1 cellular context compared by ENCODE assay signal in genomic region chr13:49607761-49608160, GRCh38.
TF ChIP-seq lines count a peak whose summit lies in the region.

No MANE protein-coding gene starts in this region.

TF ChIP-seq in GM23338, 12 proteins besides CTCF, POLR2A, EP300 and RAD21 (continued from another document):
- TF ChIP-seq ZNF462 (CRISPR knock-in tag; IDR thresholded peaks at IDR 0.05) (no peak), NANOG (IDR thresholded peaks at IDR 0.05; ENCODE audit: borderline replicate concordance) (no peak), CREB1 (CRISPR knock-in tag; IDR thresholded peaks at IDR 0.05; ENCODE audit: low read depth) (no peak), ZNF331 (CRISPR knock-in tag; IDR thresholded peaks at IDR 0.05; ENCODE audit: low read depth) (no peak), JUNB (IDR thresholded peaks at IDR 0.05; ENCODE audit: unreplicated experiment) (no peak), EZH2 (IDR thresholded peaks at IDR 0.05; ENCODE audit: low read depth, unreplicated experiment) (no peak), STAT1 (IDR thresholded peaks at IDR 0.05; ENCODE audit: unreplicated experiment) (no peak), POLR2AphosphoS5 (IDR thresholded peaks at IDR 0.05; ENCODE audit: low read depth) (no peak)
- TF ChIP-seq, protein P1, sequence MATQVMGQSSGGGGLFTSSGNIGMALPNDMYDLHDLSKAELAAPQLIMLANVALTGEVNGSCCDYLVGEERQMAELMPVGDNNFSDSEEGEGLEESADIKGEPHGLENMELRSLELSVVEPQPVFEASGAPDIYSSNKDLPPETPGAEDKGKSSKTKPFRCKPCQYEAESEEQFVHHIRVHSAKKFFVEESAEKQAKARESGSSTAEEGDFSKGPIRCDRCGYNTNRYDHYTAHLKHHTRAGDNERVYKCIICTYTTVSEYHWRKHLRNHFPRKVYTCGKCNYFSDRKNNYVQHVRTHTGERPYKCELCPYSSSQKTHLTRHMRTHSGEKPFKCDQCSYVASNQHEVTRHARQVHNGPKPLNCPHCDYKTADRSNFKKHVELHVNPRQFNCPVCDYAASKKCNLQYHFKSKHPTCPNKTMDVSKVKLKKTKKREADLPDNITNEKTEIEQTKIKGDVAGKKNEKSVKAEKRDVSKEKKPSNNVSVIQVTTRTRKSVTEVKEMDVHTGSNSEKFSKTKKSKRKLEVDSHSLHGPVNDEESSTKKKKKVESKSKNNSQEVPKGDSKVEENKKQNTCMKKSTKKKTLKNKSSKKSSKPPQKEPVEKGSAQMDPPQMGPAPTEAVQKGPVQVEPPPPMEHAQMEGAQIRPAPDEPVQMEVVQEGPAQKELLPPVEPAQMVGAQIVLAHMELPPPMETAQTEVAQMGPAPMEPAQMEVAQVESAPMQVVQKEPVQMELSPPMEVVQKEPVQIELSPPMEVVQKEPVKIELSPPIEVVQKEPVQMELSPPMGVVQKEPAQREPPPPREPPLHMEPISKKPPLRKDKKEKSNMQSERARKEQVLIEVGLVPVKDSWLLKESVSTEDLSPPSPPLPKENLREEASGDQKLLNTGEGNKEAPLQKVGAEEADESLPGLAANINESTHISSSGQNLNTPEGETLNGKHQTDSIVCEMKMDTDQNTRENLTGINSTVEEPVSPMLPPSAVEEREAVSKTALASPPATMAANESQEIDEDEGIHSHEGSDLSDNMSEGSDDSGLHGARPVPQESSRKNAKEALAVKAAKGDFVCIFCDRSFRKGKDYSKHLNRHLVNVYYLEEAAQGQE (IDR thresholded peaks at IDR 0.05; ENCODE audit: unreplicated experiment): no peak
